Comparison of ENCODE assay signal across 17 cellular contexts in genomic region chr10:13630231-13630630, GRCh38.
"Had no signal": no experiment of that assay in that cellular context is flagged by ENCODE, and none has a peak within 500 bp of the region (broad histone marks: within the 10 kb centered on the region; RNA-seq: fewer than 3 reads in every experiment).

No MANE protein-coding gene starts in this region.

- H3K4me3 Mint-ChIP-seq: effector memory CD8-positive, alpha-beta T cell; naive B cell; natural killer cell treated with Interleukin-12 subunit alpha and Interleukin-12 subunit beta and Interleukin-15 and Interleukin-18, amount 100 ng/mL, for 72 hours; stimulated activated effector memory CD8-positive, alpha-beta T cell treated with anti-CD3 and anti-CD28 coated beads, Interleukin-12 subunit alpha, Interleukin-12 subunit beta, amount 100 ng/mL, for 72 hours had no signal

- H3K27ac ChIP-seq: left lung, prostate gland, stomach, tibial artery, upper lobe of left lung had no signal

- H3K36me3 ChIP-seq: prostate gland had no signal

- H3K4me3 ChIP-seq: coronary artery, left lung, prostate gland, sigmoid colon, stomach, tibial artery, upper lobe of left lung had no signal

- H3K4me1 ChIP-seq: left lung, prostate gland had no signal

- ATAC-seq: effector memory CD8-positive, alpha-beta T cell; left lung; natural killer cell treated with Interleukin-12 subunit alpha and Interleukin-12 subunit beta and Interleukin-15 and Interleukin-18, amount 100 ng/mL, for 72 hours; right cardiac atrium; stimulated activated effector memory CD8-positive, alpha-beta T cell treated with anti-CD3 and anti-CD28 coated beads, Interleukin-12 subunit alpha, Interleukin-12 subunit beta, amount 100 ng/mL, for 72 hours had no signal

- H3K9me3 Mint-ChIP-seq: effector memory CD8-positive, alpha-beta T cell; naive B cell; natural killer cell treated with Interleukin-12 subunit alpha and Interleukin-12 subunit beta and Interleukin-15 and Interleukin-18, amount 100 ng/mL, for 72 hours; stimulated activated effector memory CD8-positive, alpha-beta T cell treated with anti-CD3 and anti-CD28 coated beads, Interleukin-12 subunit alpha, Interleukin-12 subunit beta, amount 100 ng/mL, for 72 hours had no signal

- H3K27ac Mint-ChIP-seq: effector memory CD8-positive, alpha-beta T cell; natural killer cell treated with Interleukin-12 subunit alpha and Interleukin-12 subunit beta and Interleukin-15 and Interleukin-18, amount 100 ng/mL, for 72 hours; stimulated activated effector memory CD8-positive, alpha-beta T cell treated with anti-CD3 and anti-CD28 coated beads, Interleukin-12 subunit alpha, Interleukin-12 subunit beta, amount 100 ng/mL, for 72 hours had no signal

- H3K27me3 Mint-ChIP-seq: effector memory CD8-positive, alpha-beta T cell; naive B cell; natural killer cell treated with Interleukin-12 subunit alpha and Interleukin-12 subunit beta and Interleukin-15 and Interleukin-18, amount 100 ng/mL, for 72 hours had no signal

- DNase-seq: effector memory CD8-positive, alpha-beta T cell; left lung; mesendoderm; naive B cell; nucleus accumbens; right cardiac atrium; sigmoid colon; stimulated activated CD4-positive, alpha-beta T cell treated with anti-CD3 and anti-CD28 coated beads, Interleukin-2, amount 100 ng/mL, for 24 hours; stimulated activated CD4-positive, alpha-beta T cell treated with anti-CD3 and anti-CD28 coated beads, Interleukin-4, amount 100 ng/mL, for 24 hours; stimulated activated naive CD4-positive, alpha-beta T cell treated with Interleukin-2 at 50 U/mL for 16 hours; stomach; tibial artery; upper lobe of left lung had no signal

- H3K9me3 ChIP-seq: left lung, prostate gland, sigmoid colon, stomach, tibial artery, upper lobe of left lung had no signal

- H3K4me1 Mint-ChIP-seq: stimulated activated effector memory CD8-positive, alpha-beta T cell treated with anti-CD3 and anti-CD28 coated beads, Interleukin-12 subunit alpha, Interleukin-12 subunit beta, amount 100 ng/mL, for 72 hours had no signal

- H3K27me3 ChIP-seq: left lung, sigmoid colon, stomach, tibial artery, upper lobe of left lung had no signal
